Comparison of ENCODE assay signal across 1 cellular context in genomic region chr10:126972622-126973414, GRCh38.
TF ChIP-seq lines count a peak whose summit lies in the region.

No MANE protein-coding gene starts in this region.

TF ChIP-seq in IMR-90, 13 proteins besides CTCF, POLR2A, EP300 and RAD21 (continued from another document):
- TF ChIP-seq MAZ (IDR thresholded peaks at IDR 0.05; ENCODE audit: borderline replicate concordance, low read depth, low read length) (no peak), FOS (IDR thresholded peaks at IDR 0.05; ENCODE audit: low read depth, low read length) (peak; percentile 51; the same call in 1 of the 2 replicates), MXI1 (IDR thresholded peaks at IDR 0.05; ENCODE audit: borderline replicate concordance, low read depth, low read length) (no peak), ELK1 (IDR thresholded peaks at IDR 0.05; ENCODE audit: borderline replicate concordance, low read depth, low read length) (no peak), CHD1 (IDR thresholded peaks at IDR 0.05; ENCODE audit: low read depth, low read length) (no peak), BHLHE40 (IDR thresholded peaks at IDR 0.05; ENCODE audit: low read depth, low read length) (0 out of 2 replicates have a peak, but pooled peaks have one; percentile 2), RCOR1 (IDR thresholded peaks at IDR 0.05; ENCODE audit: insufficient replicate concordance, low read length) (peak; percentile 42)
TF ChIP-seq in IMR-90: peak in this region for 4.
